Comparison of ENCODE assay signal across 8 cellular contexts in genomic region chr22:20507253-20508066, GRCh38. TPM values are rescaled to one million over a fixed set of nuclear protein-coding genes. Genes with fewer than 3 reads are reported as not detected.
DNase-seq lines count a peak whose midpoint lies in the region; ATAC-seq lines count a peak whose summit lies in the region.

A gene with protein sequence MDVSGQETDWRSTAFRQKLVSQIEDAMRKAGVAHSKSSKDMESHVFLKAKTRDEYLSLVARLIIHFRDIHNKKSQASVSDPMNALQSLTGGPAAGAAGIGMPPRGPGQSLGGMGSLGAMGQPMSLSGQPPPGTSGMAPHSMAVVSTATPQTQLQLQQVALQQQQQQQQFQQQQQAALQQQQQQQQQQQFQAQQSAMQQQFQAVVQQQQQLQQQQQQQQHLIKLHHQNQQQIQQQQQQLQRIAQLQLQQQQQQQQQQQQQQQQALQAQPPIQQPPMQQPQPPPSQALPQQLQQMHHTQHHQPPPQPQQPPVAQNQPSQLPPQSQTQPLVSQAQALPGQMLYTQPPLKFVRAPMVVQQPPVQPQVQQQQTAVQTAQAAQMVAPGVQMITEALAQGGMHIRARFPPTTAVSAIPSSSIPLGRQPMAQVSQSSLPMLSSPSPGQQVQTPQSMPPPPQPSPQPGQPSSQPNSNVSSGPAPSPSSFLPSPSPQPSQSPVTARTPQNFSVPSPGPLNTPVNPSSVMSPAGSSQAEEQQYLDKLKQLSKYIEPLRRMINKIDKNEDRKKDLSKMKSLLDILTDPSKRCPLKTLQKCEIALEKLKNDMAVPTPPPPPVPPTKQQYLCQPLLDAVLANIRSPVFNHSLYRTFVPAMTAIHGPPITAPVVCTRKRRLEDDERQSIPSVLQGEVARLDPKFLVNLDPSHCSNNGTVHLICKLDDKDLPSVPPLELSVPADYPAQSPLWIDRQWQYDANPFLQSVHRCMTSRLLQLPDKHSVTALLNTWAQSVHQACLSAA (plus strand): TSS chr22:20507610. CDS start chr22:20507679, 69 bp downstream.

- ATAC-seq in GM18909 (IDR thresholded peaks at IDR 0.05; ENCODE audit: poor library complexity, unreplicated experiment) (peak; percentile 82), HG03175 (IDR thresholded peaks at IDR 0.05; ENCODE audit: unreplicated experiment) (peak; percentile 88)

- peak; percentile 84 for DNase-seq in AG08396 (ENCODE audit: low spot score)
- DNase-seq in NCI-H510A (lab: John Stamatoyannopoulos, UW) = peak; percentile 81
- DNase-seq in activated CD4-positive, alpha-beta T cell treated with anti-CD3 and anti-CD28 coated beads for 1 hour = peak; percentile 79
- peak; percentile 91 for DNase-seq in cerebellum (ENCODE audit: low spot score)
- peak; percentile 95 for DNase-seq in kidney glomerular epithelial cell (lab: John Stamatoyannopoulos, UW)
- DNase-seq in stimulated activated CD4-positive, alpha-beta T cell treated with anti-CD3 and anti-CD28 coated beads, Interleukin-1b, Interleukin-23, amount 100 ng/mL, for 1 hour (ENCODE audit: low read depth in 2 of 2) = peak; percentile 57 to 72

RNA-seq across cellular contexts. Expression of the gene that starts here (rescaled TPM):
- total RNA-seq in cerebellum = 36.7 TPM

Comparison
In these comparisons a context has a peak if more than half of its experiments do, and no peak if none do; other contexts are left out.
1. Peak in every context shown above with its lines: DNase-seq and ATAC-seq.